In genomic region chr3:187186801-187187421, GRCh38 we compare ENCODE assay signal across 10 cellular contexts. TPM values are rescaled to one million over a fixed set of nuclear protein-coding genes. Genes with fewer than 3 reads are reported as not detected.
DNase-seq lines count a peak whose midpoint lies in the region; ATAC-seq, FAIRE-seq and TF ChIP-seq lines count a peak whose summit lies in the region.
"Had no signal": no experiment of that assay in that cellular context is flagged by ENCODE, and none has a peak within 500 bp of the region (broad histone marks: within the 10 kb centered on the region; RNA-seq: fewer than 3 reads in every experiment).

No MANE protein-coding gene starts in this region.

- H3K4me1 ChIP-seq in ES-I3 (ENCODE audit: insufficient read depth, low read length), result peaks cover 54% of the 10 kb centered on the region
- H3K4me1 ChIP-seq in pancreas, result no peaks in the 10 kb centered on the region

- ATAC-seq in pancreas (peak; percentile 64 to 85 (median 74)), HG02885 (IDR thresholded peaks at IDR 0.05; ENCODE audit: poor library complexity, unreplicated experiment) (no peak)

- H3K4me3 ChIP-seq in fibroblast of mammary gland (ENCODE audit: control insufficient read depth, low read depth, low read length) (no peak overlapping the region), pancreas (no peak overlapping the region)

- H3K27me3 ChIP-seq in pancreas, result no peaks in the 10 kb centered on the region

- intact Hi-C loops in pancreas (cut with DNase I), result no loop called here

- DNase-seq in NCI-H226 (peak; percentile 97), fibroblast of mammary gland (ENCODE audit: low read depth) (peak; percentile 81), pancreas (peak in 1 of 6 donors; percentile 29), dermis blood vessel endothelial cell (no peak), HuH-7.5 (ENCODE audit: low spot score) (no peak)
- DNase-seq in activated CD8-positive, alpha-beta memory T cell treated with anti-CD3 and anti-CD28 coated beads for 24 hours, result no peak
- DNase-seq: activated CD4-positive, CD25-positive, alpha-beta regulatory T cell had no signal

- 43 to 51% methylated on average over 5 of the region's 5 CpGs for WGBS in pancreas, 2 donors

- TF ChIP-seq CTCF in fibroblast of mammary gland (conservative IDR thresholded peaks at IDR 0.05; ENCODE audit: control insufficient read depth, insufficient read depth, low read depth, low read length), result no peak
- no peak for TF ChIP-seq CTCF in pancreas (IDR thresholded peaks at IDR 0.05)

- no peaks in the 10 kb centered on the region for H3K36me3 ChIP-seq in ES-I3 (ENCODE audit: insufficient read depth, low read length)
- H3K36me3 ChIP-seq in pancreas, result no peaks in the 10 kb centered on the region

- H3K27ac ChIP-seq in pancreas, result no peak overlapping the region

- H3K9me3 ChIP-seq in ES-I3 (ENCODE audit: control insufficient read depth, insufficient read depth, low read length) (no peaks in the 10 kb centered on the region), pancreas (no peaks in the 10 kb centered on the region)

- no peak for FAIRE-seq in pancreas (lab: Jason Lieb, UNC)

- H3K9ac ChIP-seq in ES-I3 (ENCODE audit: low read depth, low read length), result peak overlapping the region; percentile 14; the same call in 1 of the 2 replicates

RNA-seq across cellular contexts. Expression of gene RTP1, which starts 10.4 kb away (rescaled TPM):
- total RNA-seq in pancreas (not detected), dermis blood vessel endothelial cell (not detected in 2 replicates)
- not detected for polyA plus RNA-seq in pancreas
- total RNA-seq: epithelial cell of proximal tubule had no signal

RNA-seq across cellular contexts. Expression of gene RPL39L, which starts 47.6 kb away (rescaled TPM):
- 1 to 10 TPM in 1 of 6 donors, under 1 TPM in 5; 0.31 to 1.5 (median 0.81) TPM for total RNA-seq in pancreas
- 1 to 10 TPM in 1 of 2 donors, under 1 TPM in 1; 0.99 to 2.2 TPM for polyA plus RNA-seq in pancreas
- 9.7 and 14.6 TPM in 2 replicates for total RNA-seq in dermis blood vessel endothelial cell

Comparison
In these comparisons a context has a peak if more than half of its experiments do, and no peak if none do; other contexts are left out.
1. DNase-seq: peak in NCI-H226 (single experiment) and fibroblast of mammary gland (single experiment); none in dermis blood vessel endothelial cell (single experiment), HuH-7.5 (single experiment) and activated CD8-positive, alpha-beta memory T cell treated with anti-CD3 and anti-CD28 coated beads for 24 hours (single experiment).